21 cellular contexts compared by ENCODE assay signal in genomic region chr2:182971820-182972547, GRCh38.
A peak's percentile ranks its signal among the peaks of the same experiment; 100 is the strongest.
DNase-seq lines count a peak whose midpoint lies in the region; ATAC-seq, FAIRE-seq and TF ChIP-seq lines count a peak whose summit lies in the region.
"Had no signal": no experiment of that assay in that cellular context is flagged by ENCODE, and none has a peak within 500 bp of the region (broad histone marks: within the 10 kb centered on the region; RNA-seq: fewer than 3 reads in every experiment).

No MANE protein-coding gene starts in this region.

- H3K36me3 ChIP-seq in GM12878 (ENCODE audit: control insufficient read depth in 2 of 2, insufficient read depth in 2 of 2, low read length in 1 of 2) = no peaks in the 10 kb centered on the region
- H3K36me3 ChIP-seq in ascending aorta = peaks cover 0 to 18% of the 10 kb centered on the region in 2 donors
- H3K36me3 ChIP-seq: thoracic aorta had no signal

- H3K9me3 ChIP-seq in GM12878 (replicated peaks; ENCODE audit: control insufficient read depth, insufficient read depth, low read length) = no peaks in the 10 kb centered on the region; the same call in 2 of the 3 replicates
- H3K9me3 ChIP-seq in ascending aorta = no peaks in the 10 kb centered on the region
- H3K9me3 ChIP-seq: gastrocnemius medialis, psoas muscle, thoracic aorta had no signal

- no peak for TF ChIP-seq RAD21 in GM12878 (IDR thresholded peaks at IDR 0.05; ENCODE audit: insufficient read depth, low read depth, low read length)

- H3K4me2 ChIP-seq in GM12878 (ENCODE audit: control insufficient read depth, insufficient read depth) = no peak overlapping the region
- H3K4me2 ChIP-seq: PC-9 had no signal

- no peaks in the 10 kb centered on the region for H4K20me1 ChIP-seq in GM12878 (ENCODE audit: control insufficient read depth, insufficient read depth)

- POLR2A ChIA-PET in GM12878 (lab: Charles Lee) = interaction anchor here (0.6 kb wide), 2 partner anchors 23 to 318 kb away, joined by 3 to 5 read pairs; no protein-coding TSS in a partner anchor

- H3K4me3 ChIP-seq in GM12878 = no peak overlapping the region
- no peak overlapping the region for H3K4me3 ChIP-seq in ascending aorta
- H3K4me3 ChIP-seq: gastrocnemius medialis, PC-9, psoas muscle, SK-N-MC, thoracic aorta had no signal

- SMC1A ChIA-PET in GM12878 (lab: Charles Lee; ENCODE audit: uncharacterized antibody, unreplicated experiment) = no interaction called here

- CTCF ChIA-PET in GM12878 (lab: Yijun Ruan, JAX) = interaction anchor here (1.2 to 1.5 kb wide), 2 partner anchors 14 to 22 kb away, joined by 3 read pairs; no protein-coding TSS in a partner anchor

- TF ChIP-seq EP300 in GM12878 (IDR thresholded peaks at IDR 0.05; ENCODE audit: borderline replicate concordance in 1 of 2, control insufficient read depth in 1 of 2, low read depth in 2 of 2, low read length in 2 of 2) = no peak

- TF ChIP-seq POLR2A in GM12878 (IDR thresholded peaks at IDR 0.05; ENCODE audit: low read depth, low read length) = no peak

- H2AFZ ChIP-seq in GM12878 (ENCODE audit: control insufficient read depth, low read depth, low read length) = no peak overlapping the region
- H2AFZ ChIP-seq: PC-9 had no signal

- ATAC-seq in GM18907 (IDR thresholded peaks at IDR 0.05; ENCODE audit: unreplicated experiment) (peak; percentile 62), GM21529 (IDR thresholded peaks at IDR 0.05; ENCODE audit: unreplicated experiment) (peak; percentile 48), HG03025 (IDR thresholded peaks at IDR 0.05; ENCODE audit: low FRiP score, unreplicated experiment) (peak; percentile 54), GM12878 (no peak)
- ATAC-seq: gastrocnemius medialis, psoas muscle had no signal

- no peak overlapping the region for H3K9ac ChIP-seq in GM12878 (ENCODE audit: control insufficient read depth, insufficient read depth, low read length)

- intact Hi-C loops in GM12878 (cut with micrococcal nuclease; ENCODE audit: unreplicated experiment) (no loop called here), ascending aorta (cut with DNase I) (no loop called here)

- TF ChIP-seq CTCF in GM12878 (IDR thresholded peaks at IDR 0.05 in 2 of 3, conservative IDR thresholded peaks at IDR 0.05 in 1 of 3; ENCODE audit: control insufficient read depth in 2 of 3, extremely low read depth in 1 of 3, insufficient read depth in 1 of 3, low read depth in 3 of 3, low read length in 3 of 3) (no peak), ascending aorta (IDR thresholded peaks at IDR 0.05) (no peak)

- H3K27ac ChIP-seq in GM12878 (ENCODE audit: control insufficient read depth, insufficient read depth) = no peak overlapping the region
- H3K27ac ChIP-seq in ascending aorta = no peak overlapping the region
- H3K27ac ChIP-seq: epithelial cell of prostate, gastrocnemius medialis, PC-9, psoas muscle, SK-N-MC, thoracic aorta had no signal

- no TSS peak for BruUV-seq in GM12878 (replicated peaks; lab: Mats Ljungman, UMichigan)

- 0% methylated on average over 3 of the region's 3 CpGs for WGBS in GM12878 (ENCODE audit: insufficient coverage, insufficient replicate concordance, low lambda C conversion rate, missing lambda C conversion rate)

- RAD21 ChIA-PET in GM12878 (lab: Charles Lee; ENCODE audit: unreplicated experiment) = interaction anchor here (1.3 kb wide), 1 partner anchor 8 kb away, joined by 4 read pairs; no protein-coding TSS in a partner anchor

- H3K27me3 ChIP-seq in GM12878 (replicated peaks in 1 of 2; ENCODE audit: control insufficient read depth in 2 of 2, insufficient read depth in 2 of 2, low read length in 1 of 2) (no peaks in the 10 kb centered on the region), ascending aorta (no peaks in the 10 kb centered on the region)
- H3K27me3 ChIP-seq: gastrocnemius medialis had no signal

- no peak for DNase-seq in GM12878 (ENCODE audit: low read depth, low spot score)
- DNase-seq in ascending aorta (ENCODE audit: low spot score in 2 of 2) = no peak
- no peak for DNase-seq in NCI-H510A (lab: John Stamatoyannopoulos, UW)
- DNase-seq in COLO668 (lab: John Stamatoyannopoulos, UW; ENCODE audit: unreplicated experiment) = no peak
- DNase-seq in ecto neural progenitor cell (ENCODE audit: low spot score) = no peak
- DNase-seq: activated CD4-positive, alpha-beta T cell treated with anti-CD3 and anti-CD28 coated beads, Interleukin-2, amount 50 U/mL, for 1 hour; cortex of kidney; gastrocnemius medialis; KBM-7; left colon; NCI-H1092; PC-9; psoas muscle had no signal

- in situ Hi-C loops in GM12878 (cut with MboI) = no loop called here

- H3K79me2 ChIP-seq in GM12878 (ENCODE audit: control insufficient read depth, insufficient read depth, low read length) = no peaks in the 10 kb centered on the region

- H3K4me1 ChIP-seq in GM12878 (ENCODE audit: control insufficient read depth, insufficient read depth, low read length) = no peaks in the 10 kb centered on the region
- no peaks in the 10 kb centered on the region for H3K4me1 ChIP-seq in ascending aorta
- H3K4me1 ChIP-seq: psoas muscle had no signal

- FAIRE-seq in GM12878 (lab: Jason Lieb, UNC) = peak; percentile 74
- FAIRE-seq: H1, TTC549 had no signal

TF ChIP-seq in GM12878, 131 proteins besides CTCF, POLR2A, EP300 and RAD21:
- TF ChIP-seq NBN (IDR thresholded peaks at IDR 0.05) (no peak), RUNX3 (IDR thresholded peaks at IDR 0.05; ENCODE audit: low read length) (peak; percentile 46), NFIC (IDR thresholded peaks at IDR 0.05; ENCODE audit: low read depth, low read length) (0 out of 2 replicates have a peak, but pooled peaks have one; percentile 17)
